Comparison of ENCODE assay signal across 27 cellular contexts in genomic region chr16:7278636-7279035, GRCh38. TPM values are rescaled to one million over a fixed set of nuclear protein-coding genes. Genes with fewer than 3 reads are reported as not detected.
"Had no signal": no experiment of that assay in that cellular context is flagged by ENCODE, and none has a peak within 500 bp of the region (broad histone marks: within the 10 kb centered on the region; RNA-seq: fewer than 3 reads in every experiment).

No MANE protein-coding gene starts in this region.

- H3K4me3 ChIP-seq: neural progenitor cell, ovary, psoas muscle, right lobe of liver, sigmoid colon, suprapubic skin, testis, tibial artery, transverse colon, upper lobe of right lung, uterus had no signal

- H3K27me3 ChIP-seq: neural progenitor cell, ovary, right lobe of liver, sigmoid colon, suprapubic skin, testis, tibial artery, transverse colon, upper lobe of right lung, uterus had no signal

- DNase-seq: natural killer cell; occipital lobe; ovary; posterior cingulate gyrus; psoas muscle; right cardiac atrium; right lobe of liver; sigmoid colon; small intestine; stimulated activated CD4-positive, alpha-beta T cell treated with anti-CD3 and anti-CD28 coated beads, Interleukin-12 subunit alpha, Interleukin-12 subunit beta, amount 100 ng/mL, for 4 hours; stimulated activated CD4-positive, alpha-beta T cell treated with anti-CD3 and anti-CD28 coated beads, Interleukin-1b, Interleukin-23, amount 100 ng/mL, for 48 hours; stimulated activated CD4-positive, alpha-beta T cell treated with anti-CD3 and anti-CD28 coated beads, Interleukin-4, amount 100 ng/mL, for 1 hour; stimulated activated CD4-positive, alpha-beta T cell treated with anti-CD3 and anti-CD28 coated beads, Interleukin-4, amount 100 ng/mL, for 4 hours; stimulated activated CD8-positive, alpha-beta memory T cell treated with anti-CD3 and anti-CD28 coated beads, Interleukin-4, amount 100 ng/mL, for 48 hours; stimulated activated naive CD4-positive, alpha-beta T cell; stimulated activated naive CD8-positive, alpha-beta T cell treated with anti-CD3 and anti-CD28 coated beads, Interleukin-15, amount 100 ng/mL, for 72 hours; stimulated activated naive CD8-positive, alpha-beta T cell treated with anti-CD3 and anti-CD28 coated beads, Interleukin-15, Interleukin-2, amounts not matched to agents 100 U/mL and 50 U/mL, for 24 hours; testis; tibial artery; transverse colon; upper lobe of right lung; uterus had no signal

- H3K4me1 ChIP-seq: neural progenitor cell, parathyroid adenoma, right lobe of liver, sigmoid colon, suprapubic skin, testis, tibial artery, transverse colon, upper lobe of right lung, uterus had no signal

- H3K9me3 ChIP-seq: ovary, psoas muscle, right lobe of liver, sigmoid colon, suprapubic skin, testis, tibial artery, transverse colon, upper lobe of right lung, uterus had no signal

- H3K36me3 ChIP-seq: neural progenitor cell, ovary, right lobe of liver, sigmoid colon, suprapubic skin, tibial artery, transverse colon, upper lobe of right lung, uterus had no signal

- H3K27ac ChIP-seq: neural progenitor cell, ovary, parathyroid adenoma, psoas muscle, right lobe of liver, sigmoid colon, suprapubic skin, testis, tibial artery, transverse colon, upper lobe of right lung, uterus had no signal

RNA-seq across cellular contexts. Expression of gene RBFOX1, which starts 54.0 kb away (rescaled TPM):
- total RNA-seq: natural killer cell, osteoblast, renal cortical epithelial cell, upper lobe of right lung had no signal
